Comparison of ENCODE assay signal across 2 cellular contexts in genomic region chr12:47017041-47017713, GRCh38.
TF ChIP-seq lines count a peak whose summit lies in the region.

No MANE protein-coding gene starts in this region.

TF ChIP-seq in A549, 52 proteins besides CTCF, POLR2A, EP300 and RAD21:
- TF ChIP-seq ZFP36 (IDR thresholded peaks at IDR 0.05; ENCODE audit: borderline replicate concordance, partially characterized antibody) (no peak), CBX8 (IDR thresholded peaks at IDR 0.05) (no peak), HES2 (IDR thresholded peaks at IDR 0.05) (no peak), PHF8 (IDR thresholded peaks at IDR 0.05; ENCODE audit: borderline replicate concordance, low read depth) (no peak), MYC (IDR thresholded peaks at IDR 0.05; ENCODE audit: borderline replicate concordance, low read length) (no peak), PBX3 (IDR thresholded peaks at IDR 0.05) (no peak), MAZ (IDR thresholded peaks at IDR 0.05; ENCODE audit: borderline replicate concordance, low read depth, low read length) (no peak), RFX5 (IDR thresholded peaks at IDR 0.05) (no peak), HOXB13 (CRISPR knock-in tag; IDR thresholded peaks at IDR 0.05; ENCODE audit: low read depth) (no peak), REST (IDR thresholded peaks at IDR 0.05) (no peak), EHF (CRISPR knock-in tag; IDR thresholded peaks at IDR 0.05) (no peak), HDAC2 (IDR thresholded peaks at IDR 0.05) (no peak), TFCP2L1 (CRISPR knock-in tag; IDR thresholded peaks at IDR 0.05) (no peak)

TF ChIP-seq in IMR-90, 13 proteins besides CTCF, POLR2A, EP300 and RAD21:
- no peak for TF ChIP-seq RCOR1 (IDR thresholded peaks at IDR 0.05; ENCODE audit: insufficient replicate concordance, low read length)
- TF ChIP-seq MAZ (IDR thresholded peaks at IDR 0.05; ENCODE audit: borderline replicate concordance, low read depth, low read length), result no peak
- TF ChIP-seq CEBPB (IDR thresholded peaks at IDR 0.05; ENCODE audit: low read depth, low read length), result no peak
- no peak for TF ChIP-seq NFE2L2 (IDR thresholded peaks at IDR 0.05; ENCODE audit: low read depth, low read length)
- no peak for TF ChIP-seq MAFK (IDR thresholded peaks at IDR 0.05; ENCODE audit: low read depth, low read length)
- TF ChIP-seq USF2 (IDR thresholded peaks at IDR 0.05; ENCODE audit: low read depth, low read length), result no peak
- no peak for TF ChIP-seq CHD1 (IDR thresholded peaks at IDR 0.05; ENCODE audit: low read depth, low read length)
- TF ChIP-seq RFX5 (IDR thresholded peaks at IDR 0.05; ENCODE audit: low read depth, low read length), result no peak
- TF ChIP-seq FOS (IDR thresholded peaks at IDR 0.05; ENCODE audit: low read depth, low read length), result no peak
- no peak for TF ChIP-seq ELK1 (IDR thresholded peaks at IDR 0.05; ENCODE audit: borderline replicate concordance, low read depth, low read length)
- no peak for TF ChIP-seq BHLHE40 (IDR thresholded peaks at IDR 0.05; ENCODE audit: low read depth, low read length)
- TF ChIP-seq MXI1 (IDR thresholded peaks at IDR 0.05; ENCODE audit: borderline replicate concordance, low read depth, low read length), result no peak
- no peak for TF ChIP-seq SMC3 (IDR thresholded peaks at IDR 0.05; ENCODE audit: low read depth, low read length)
